In the genomic region with DNA sequence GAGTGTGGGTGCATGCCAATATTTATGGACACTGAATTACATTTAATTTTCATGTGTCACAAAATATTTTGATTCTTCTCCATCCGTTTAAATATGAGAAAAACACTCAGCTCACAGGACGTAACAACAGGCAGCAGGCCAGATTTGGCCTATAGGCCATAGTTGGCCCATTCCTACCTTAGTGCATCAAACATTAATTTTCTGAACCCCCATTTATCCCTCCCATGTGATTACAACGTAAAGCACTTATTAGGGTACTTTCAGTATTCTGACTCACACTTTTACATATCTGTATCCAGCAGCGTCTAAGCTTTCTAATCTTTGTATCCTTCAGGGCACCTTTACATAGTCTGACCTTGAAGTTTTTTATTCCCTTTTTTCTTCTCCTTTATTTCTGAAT, we compare ENCODE assay signal across 11 cellular contexts. TPM values are rescaled to one million over a fixed set of nuclear protein-coding genes. Genes with fewer than 3 reads are reported as not detected.
A peak's percentile ranks its signal among the peaks of the same experiment; 100 is the strongest.
DNase-seq lines count a peak whose midpoint lies in the region; ATAC-seq, FAIRE-seq and TF ChIP-seq lines count a peak whose summit lies in the region.
"Had no signal": no experiment of that assay in that cellular context is flagged by ENCODE, and none has a peak within 500 bp of the region (broad histone marks: within the 10 kb centered on the region; RNA-seq: fewer than 3 reads in every experiment).

No MANE protein-coding gene starts in this region.

- TF ChIP-seq EP300 in A549 (IDR thresholded peaks at IDR 0.05) (no peak), K562 (IDR thresholded peaks at IDR 0.05; ENCODE audit: low read length) (no peak)

- FAIRE-seq in A549 (lab: Jason Lieb, UNC) (no peak), K562 (lab: Jason Lieb, UNC) (no peak)

- DNase-seq in A549 (ENCODE audit: low read depth in 1 of 2, low spot score in 1 of 2), result no peak
- DNase-seq in GM23338 (ENCODE audit: low spot score), result no peak
- DNase-seq in K562 (ENCODE audit: extremely low read depth in 1 of 4, low spot score in 3 of 4), result no peak
- DNase-seq in natural killer cell, result no peak
- no peak for DNase-seq in NCI-H1436 (lab: John Stamatoyannopoulos, UW)
- DNase-seq in SW 1271 (lab: John Stamatoyannopoulos, UW), result no peak
- no peak for DNase-seq in HK-2 (ENCODE audit: unreplicated experiment)
- no peak for DNase-seq in ureter (ENCODE audit: low spot score)
- DNase-seq: foreskin keratinocyte had no signal

- TF ChIP-seq POLR2A in A549 (IDR thresholded peaks at IDR 0.05; ENCODE audit: low read length) (no peak), K562 (conservative IDR thresholded peaks at IDR 0.05) (no peak)

- H3K9me3 ChIP-seq in A549, result no peaks in the 10 kb centered on the region
- no peaks in the 10 kb centered on the region for H3K9me3 ChIP-seq in K562 (replicated peaks; ENCODE audit: control insufficient read depth, insufficient read depth, low read depth, low read length)

- H3K27me3 ChIP-seq in GM23338 (ENCODE audit: insufficient read depth) (no peaks in the 10 kb centered on the region), K562 (ENCODE audit: control insufficient read depth in 2 of 2, insufficient read depth in 2 of 2, low read length in 2 of 2) (no peaks in the 10 kb centered on the region)
- H3K27me3 ChIP-seq: foreskin keratinocyte had no signal

- H3K27ac Mint-ChIP-seq in GM23338, result peak overlapping the region; percentile 26
- peak overlapping the region; percentile 89 to 96 for H3K27ac Mint-ChIP-seq in natural killer cell

- H3K9ac ChIP-seq in K562 (ENCODE audit: insufficient read depth in 1 of 2, low read depth in 2 of 2, low read length in 2 of 2), result no peak overlapping the region

- peaks cover 44% of the 10 kb centered on the region for H3K36me3 ChIP-seq in GM23338 (ENCODE audit: insufficient read depth)
- H3K36me3 ChIP-seq in K562 (ENCODE audit: control insufficient read depth, insufficient read depth, low read length), result peaks cover 72% of the 10 kb centered on the region

- H3K4me1 Mint-ChIP-seq in GM23338 (peaks cover 21% of the 10 kb centered on the region), natural killer cell (peaks cover 48 to 61% of the 10 kb centered on the region in 2 donors)

- H4K20me1 ChIP-seq in GM23338 (replicated peaks; ENCODE audit: insufficient read depth) (peaks cover 42% of the 10 kb centered on the region), K562 (replicated peaks; ENCODE audit: control insufficient read depth, insufficient read depth, low read length) (peaks cover 35% of the 10 kb centered on the region)

- BruUV-seq in K562 (replicated peaks; lab: Mats Ljungman, UMichigan), result TSS peak; percentile 13

- peaks cover 13% of the 10 kb centered on the region for H3K9me1 ChIP-seq in K562 (ENCODE audit: control insufficient read depth, insufficient read depth, low read length)

- no peak overlapping the region for H3K27ac ChIP-seq in A549
- peak overlapping the region; percentile 51; the same call in 1 of the 2 replicates for H3K27ac ChIP-seq in GM23338 (ENCODE audit: low read depth)
- H3K27ac ChIP-seq in K562 (ENCODE audit: extremely low read depth, low read depth, low read length), result no peak overlapping the region
- H3K27ac ChIP-seq: foreskin keratinocyte had no signal

- peaks cover 33% of the 10 kb centered on the region for H3F3A ChIP-seq in GM23338 (replicated peaks; ENCODE audit: low read depth)

- no peaks in the 10 kb centered on the region for H3K9me2 ChIP-seq in GM23338 (ENCODE audit: insufficient read depth)

- H3K4me1 ChIP-seq in A549 (peaks cover 5% of the 10 kb centered on the region; the same call in 1 of the 3 replicates), GM23338 (ENCODE audit: insufficient read depth) (peaks cover 16% of the 10 kb centered on the region), K562 (replicated peaks in 1 of 2; ENCODE audit: control insufficient read depth in 2 of 2, insufficient read depth in 2 of 2, low read length in 2 of 2) (peaks cover 21 to 24% of the 10 kb centered on the region in 2 experiments)

- WGBS in A549 (ENCODE audit: missing lambda C conversion rate), result 87% methylated on average over 4 of the region's 4 CpGs
- 58% methylated on average over 4 of the region's 4 CpGs for WGBS in K562 (ENCODE audit: insufficient coverage, low coverage, missing lambda C conversion rate)

- H3K9me3 Mint-ChIP-seq in GM23338 (no peaks in the 10 kb centered on the region), natural killer cell (no peaks in the 10 kb centered on the region)

- H3K79me2 ChIP-seq in GM23338 (replicated peaks; ENCODE audit: insufficient read depth) (peaks cover 52% of the 10 kb centered on the region), K562 (ENCODE audit: control insufficient read depth, insufficient read depth, low read length) (peaks cover 55% of the 10 kb centered on the region)

- TF ChIP-seq CTCF in A549 (IDR thresholded peaks at IDR 0.05), result no peak
- TF ChIP-seq CTCF in GM23338 (conservative IDR thresholded peaks at IDR 0.05; ENCODE audit: low read depth in 2 of 2), result no peak
- TF ChIP-seq CTCF in K562 (IDR thresholded peaks at IDR 0.05 in 2 of 3, conservative IDR thresholded peaks at IDR 0.05 in 1 of 3; ENCODE audit: insufficient read depth in 2 of 3, low read depth in 1 of 3, low read length in 3 of 3), result no peak
- TF ChIP-seq CTCF in natural killer cell (IDR thresholded peaks at IDR 0.05), result no peak

- in situ Hi-C loops in K562 (cut with MboI), result no loop called here

- H3K36me3 Mint-ChIP-seq in GM23338 (ENCODE audit: low read depth), result peaks cover 52% of the 10 kb centered on the region
- peaks cover 6% of the 10 kb centered on the region for H3K36me3 Mint-ChIP-seq in natural killer cell

- H3K4me3 Mint-ChIP-seq in GM23338 (peak overlapping the region; percentile 52; the same call in 2 of the 3 replicates), natural killer cell (peak overlapping the region; percentile 87)

- H3K27me3 Mint-ChIP-seq in GM23338 (ENCODE audit: insufficient read depth, low read depth, poor library complexity) (peaks cover 23% of the 10 kb centered on the region), natural killer cell (ENCODE audit: low read depth in 2 of 2) (no peaks in the 10 kb centered on the region)

- intact Hi-C loops in K562 (cut with micrococcal nuclease), result no loop called here
- intact Hi-C loops in natural killer cell (cut with micrococcal nuclease), result no loop called here

- POLR2A ChIA-PET in A549 (lab: Yijun Ruan, JAX) (no interaction called here), K562 (lab: Yijun Ruan, JAX) (interaction anchor here (2.5 kb wide), 1 partner anchor 9 kb away, joined by 12 read pairs; no protein-coding TSS in a partner anchor)

- H3K4me3 ChIP-seq in A549 (no peak overlapping the region), GM23338 (peak overlapping the region; percentile 37), K562 (no peak overlapping the region)

- CTCF ChIA-PET in A549 (lab: Yijun Ruan, JAX) (interaction anchor here (1.0 kb wide), 1 partner anchor 9 kb away, joined by 3 read pairs; no protein-coding TSS in a partner anchor), K562 (lab: Yijun Ruan, JAX; ENCODE audit: low intra/inter-chr PET ratio) (no interaction called here)

- TF ChIP-seq RAD21 in A549 (conservative IDR thresholded peaks at IDR 0.05 in 1 of 2, IDR thresholded peaks at IDR 0.05 in 1 of 2), result no peak
- no peak for TF ChIP-seq RAD21 in K562 (CRISPR knock-in tag; conservative IDR thresholded peaks at IDR 0.05 in 1 of 2, IDR thresholded peaks at IDR 0.05 in 1 of 2)

- H3K4me2 ChIP-seq in A549 (no peak overlapping the region), GM23338 (peak overlapping the region; percentile 70), K562 (ENCODE audit: insufficient read depth, low read length) (no peak overlapping the region)

- H2AFZ ChIP-seq in GM23338, result no peak overlapping the region
- no peak overlapping the region for H2AFZ ChIP-seq in K562 (ENCODE audit: low read depth, low read length)

- no peak for ATAC-seq in A549
- no peak for ATAC-seq in GM23338
- ATAC-seq in K562, result no peak
- no peak for ATAC-seq in natural killer cell
- ATAC-seq: foreskin keratinocyte, HCT116 had no signal

RNA-seq across cellular contexts. Expression of gene IDI1, which starts 4.0 kb away (rescaled TPM):
- 38.2 and 55.8 TPM in 2 replicates for polyA plus RNA-seq in A549 (2011; rRNA removed)
- 20.4 and 20.7 TPM in 2 replicates for polyA plus RNA-seq in A549 (2012; cell fraction: cytosol; rRNA removed)
- 14.8 and 25.5 TPM in 2 replicates for polyA plus RNA-seq in A549 (2012; cell fraction: nucleus; rRNA removed)
- 42.4 to 65.0 TPM (median 57.1 TPM) in 3 replicates for polyA plus RNA-seq in A549 (2017; fragmentation: RNase III; extraction: RNeasy Plus Mini Kit Qiagen cat#74134 plus additional on column Dnase treatment)
- polyA minus RNA-seq in A549 (2011; rRNA and poly(A)+ RNA removed), result 14.8 and 15.1 TPM in 2 replicates
- total RNA-seq in GM23338 (2014; rRNA removed; shearing (Covaris generic)), result 147 and 154 TPM in 2 replicates
- polyA plus RNA-seq in GM23338 (2016; fragmentation: Nextera tagmentation; extraction: Ambion mirVana), result 99.0 and 119 TPM in 2 replicates
- 102 and 230 TPM in 2 replicates for total RNA-seq in K562 (2011; cell fraction: chromatin; rRNA removed; ENCODE audit: low replicate concordance)
- total RNA-seq in K562 (2011; cell fraction: nucleolus; rRNA removed), result 57.5 and 77.1 TPM in 2 replicates
- 107 and 128 TPM in 2 replicates for total RNA-seq in K562 (2011; cell fraction: nucleoplasm; rRNA removed)
- 75.0 and 75.7 TPM in 2 replicates for total RNA-seq in K562 (2014; rRNA removed)
- total RNA-seq in K562 (2014; rRNA removed; fragmentation: Illumina TruSeq; extraction: Trizol), result 143 and 163 TPM in 2 replicates
- 78.5 and 87.8 TPM in 2 replicates for total RNA-seq in K562 (2015; rRNA removed; fragmentation: Illumina TruSeq; extraction: Trizol)
- 70.0 and 75.6 TPM in 2 replicates for total RNA-seq in K562 (2021)
- polyA plus RNA-seq in K562 (2011; rRNA removed), result 225 and 265 TPM in 2 replicates
- 36.9 and 111 TPM in 2 replicates for polyA plus RNA-seq in K562 (2011; cell fraction: cytosol; rRNA removed)
- polyA plus RNA-seq in K562 (2011; cell fraction: nucleus; rRNA removed), result 76.3 and 126 TPM in 2 replicates
- 63.7 and 110 TPM in 2 replicates for polyA plus RNA-seq in K562 (2012)
- 95.6 and 119 TPM in 2 replicates for polyA plus RNA-seq in K562 (2014; fragmentation: Illumina TruSeq; extraction: Trizol)
- polyA plus RNA-seq in K562 (2014; fragmentation: Nextera tagmentation; extraction: Ambion mirVana), result 100 to 1,000 TPM; 167 to 189 TPM
- polyA plus RNA-seq in K562 (2014; rRNA removed), result 114 and 118 TPM in 2 replicates
- 133 and 155 TPM in 2 replicates for polyA minus RNA-seq in K562 (2011; rRNA and poly(A)+ RNA removed)
- polyA minus RNA-seq in K562 (2011; cell fraction: cytosol; rRNA and poly(A)+ RNA removed), result 33.5 and 42.6 TPM in 2 replicates
- polyA minus RNA-seq in K562 (2011; cell fraction: nucleus; rRNA and poly(A)+ RNA removed), result 26.9 and 57.5 TPM in 2 replicates
- total RNA-seq in natural killer cell, result 100 to 1,000 TPM; 156 to 229 (median 163) TPM
- total RNA-seq in ureter, result 36.2 TPM

RNA-seq across cellular contexts. Expression of gene WDR37, which starts 11.2 kb away (rescaled TPM):
- polyA plus RNA-seq in A549 (2011; rRNA removed), result 7.1 and 7.3 TPM in 2 replicates
- 5.0 and 5.4 TPM in 2 replicates for polyA plus RNA-seq in A549 (2012; cell fraction: cytosol; rRNA removed)
- 11.0 and 12.9 TPM in 2 replicates for polyA plus RNA-seq in A549 (2012; cell fraction: nucleus; rRNA removed)
- polyA plus RNA-seq in A549 (2017; fragmentation: RNase III; extraction: RNeasy Plus Mini Kit Qiagen cat#74134 plus additional on column Dnase treatment), result 5.6 to 6.2 TPM (median 5.9 TPM) in 3 replicates
- 18.1 and 20.0 TPM in 2 replicates for polyA minus RNA-seq in A549 (2011; rRNA and poly(A)+ RNA removed)
- 9.7 and 10.2 TPM in 2 replicates for total RNA-seq in GM23338 (2014; rRNA removed; shearing (Covaris generic))
- 6.0 TPM in 2 replicates for polyA plus RNA-seq in GM23338 (2016; fragmentation: Nextera tagmentation; extraction: Ambion mirVana)
- 35.9 and 54.0 TPM in 2 replicates for total RNA-seq in K562 (2011; cell fraction: chromatin; rRNA removed; ENCODE audit: low replicate concordance)
- total RNA-seq in K562 (2011; cell fraction: nucleolus; rRNA removed), result 20.7 and 22.1 TPM in 2 replicates
- 24.8 and 29.8 TPM in 2 replicates for total RNA-seq in K562 (2011; cell fraction: nucleoplasm; rRNA removed)
- 6.7 and 7.8 TPM in 2 replicates for total RNA-seq in K562 (2014; rRNA removed)
- 5.6 and 5.9 TPM in 2 replicates for total RNA-seq in K562 (2014; rRNA removed; fragmentation: Illumina TruSeq; extraction: Trizol)
- 7.2 and 7.5 TPM in 2 replicates for total RNA-seq in K562 (2015; rRNA removed; fragmentation: Illumina TruSeq; extraction: Trizol)
- total RNA-seq in K562 (2021), result 10.0 and 11.1 TPM in 2 replicates
- polyA plus RNA-seq in K562 (2011; rRNA removed), result 11.6 and 15.6 TPM in 2 replicates
- 11.0 and 14.5 TPM in 2 replicates for polyA plus RNA-seq in K562 (2011; cell fraction: cytosol; rRNA removed)
- polyA plus RNA-seq in K562 (2011; cell fraction: nucleus; rRNA removed), result 34.2 and 36.8 TPM in 2 replicates
- 7.4 and 8.7 TPM in 2 replicates for polyA plus RNA-seq in K562 (2012)
- polyA plus RNA-seq in K562 (2014; fragmentation: Illumina TruSeq; extraction: Trizol), result 6.7 and 6.9 TPM in 2 replicates
- 1 to 10 TPM; 2.3 TPM for polyA plus RNA-seq in K562 (2014; fragmentation: Nextera tagmentation; extraction: Ambion mirVana)
- polyA plus RNA-seq in K562 (2014; rRNA removed), result 5.5 and 7.1 TPM in 2 replicates
- polyA minus RNA-seq in K562 (2011; rRNA and poly(A)+ RNA removed), result 20.9 and 21.6 TPM in 2 replicates
- 10.9 and 15.2 TPM in 2 replicates for polyA minus RNA-seq in K562 (2011; cell fraction: cytosol; rRNA and poly(A)+ RNA removed)
- 12.8 and 19.8 TPM in 2 replicates for polyA minus RNA-seq in K562 (2011; cell fraction: nucleus; rRNA and poly(A)+ RNA removed)
- total RNA-seq in natural killer cell, result 10 to 100 TPM; 56.3 to 59.6 (median 57.6) TPM
- total RNA-seq in ureter, result 24.1 TPM

RNA-seq across cellular contexts. Expression of gene IDI2, which starts 19.3 kb away (rescaled TPM):
- polyA plus RNA-seq in A549 (2011; rRNA removed), result not detected in 2 replicates
- not detected in 2 replicates for polyA plus RNA-seq in A549 (2012; cell fraction: cytosol; rRNA removed)
- polyA plus RNA-seq in A549 (2012; cell fraction: nucleus; rRNA removed), result not detected in 2 replicates
- not detected in 3 replicates for polyA plus RNA-seq in A549 (2017; fragmentation: RNase III; extraction: RNeasy Plus Mini Kit Qiagen cat#74134 plus additional on column Dnase treatment)
- polyA minus RNA-seq in A549 (2011; rRNA and poly(A)+ RNA removed), result not detected in 2 replicates
- not detected in 2 replicates for total RNA-seq in GM23338 (2014; rRNA removed; shearing (Covaris generic))
- polyA plus RNA-seq in GM23338 (2016; fragmentation: Nextera tagmentation; extraction: Ambion mirVana), result not detected in 2 replicates
- not detected in 2 replicates for total RNA-seq in K562 (2011; cell fraction: chromatin; rRNA removed; ENCODE audit: low replicate concordance)
- not detected in 2 replicates for total RNA-seq in K562 (2011; cell fraction: nucleolus; rRNA removed)
- total RNA-seq in K562 (2011; cell fraction: nucleoplasm; rRNA removed), result not detected in 2 replicates
- total RNA-seq in K562 (2014; rRNA removed), result not detected in 2 replicates
- not detected in 2 replicates for total RNA-seq in K562 (2014; rRNA removed; fragmentation: Illumina TruSeq; extraction: Trizol)
- total RNA-seq in K562 (2015; rRNA removed; fragmentation: Illumina TruSeq; extraction: Trizol), result not detected in 2 replicates
- not detected in 2 replicates for total RNA-seq in K562 (2021)
- not detected in 2 replicates for polyA plus RNA-seq in K562 (2011; rRNA removed)
- 0.04 and 0.10 TPM in 2 replicates for polyA plus RNA-seq in K562 (2011; cell fraction: cytosol; rRNA removed)
- polyA plus RNA-seq in K562 (2011; cell fraction: nucleus; rRNA removed), result not detected in 2 replicates
- polyA plus RNA-seq in K562 (2012), result not detected in 2 replicates
- not detected in 2 replicates for polyA plus RNA-seq in K562 (2014; fragmentation: Illumina TruSeq; extraction: Trizol)
- not detected for polyA plus RNA-seq in K562 (2014; fragmentation: Nextera tagmentation; extraction: Ambion mirVana)
- not detected in 2 replicates for polyA plus RNA-seq in K562 (2014; rRNA removed)
- not detected in 2 replicates for polyA minus RNA-seq in K562 (2011; rRNA and poly(A)+ RNA removed)
- polyA minus RNA-seq in K562 (2011; cell fraction: cytosol; rRNA and poly(A)+ RNA removed), result not detected in 2 replicates
- polyA minus RNA-seq in K562 (2011; cell fraction: nucleus; rRNA and poly(A)+ RNA removed), result not detected in 2 replicates
- total RNA-seq in natural killer cell, result not detected
- total RNA-seq in ureter, result not detected
- total RNA-seq: foreskin keratinocyte, myocyte had no signal
- polyA plus RNA-seq: foreskin keratinocyte had no signal

RNA-seq across cellular contexts. Expression of gene GTPBP4, which starts 56.7 kb away (rescaled TPM):
- polyA plus RNA-seq in A549 (2011; rRNA removed) (60.7 and 104 TPM in 2 replicates), A549 (2017; fragmentation: RNase III; extraction: RNeasy Plus Mini Kit Qiagen cat#74134 plus additional on column Dnase treatment) (67.8 to 79.5 TPM (median 75.2 TPM) in 3 replicates), GM23338 (2016; fragmentation: Nextera tagmentation; extraction: Ambion mirVana) (51.2 and 62.6 TPM in 2 replicates), K562 (2011; rRNA removed) (63.2 and 79.0 TPM in 2 replicates), K562 (2014; fragmentation: Illumina TruSeq; extraction: Trizol) (102 and 118 TPM in 2 replicates), K562 (2014; fragmentation: Nextera tagmentation; extraction: Ambion mirVana) (100 to 1,000 TPM in 1 of 2 experiments, 10 to 100 TPM in 1; 88.2 to 128 TPM), K562 (2014; rRNA removed) (135 TPM in 2 replicates)
- polyA plus RNA-seq in A549 (2012; cell fraction: cytosol; rRNA removed), result 28.3 and 43.8 TPM in 2 replicates
- polyA plus RNA-seq in A549 (2012; cell fraction: nucleus; rRNA removed), result 41.6 and 66.0 TPM in 2 replicates
- 60.5 and 73.4 TPM in 2 replicates for polyA minus RNA-seq in A549 (2011; rRNA and poly(A)+ RNA removed)
- 48.7 and 56.5 TPM in 2 replicates for total RNA-seq in GM23338 (2014; rRNA removed; shearing (Covaris generic))
- total RNA-seq in K562 (2011; cell fraction: chromatin; rRNA removed; ENCODE audit: low replicate concordance), result 152 and 161 TPM in 2 replicates
- total RNA-seq in K562 (2011; cell fraction: nucleolus; rRNA removed), result 89.4 and 92.6 TPM in 2 replicates
- total RNA-seq in K562 (2011; cell fraction: nucleoplasm; rRNA removed), result 101 and 119 TPM in 2 replicates
- total RNA-seq in K562 (2014; rRNA removed) (139 and 155 TPM in 2 replicates), K562 (2014; rRNA removed; fragmentation: Illumina TruSeq; extraction: Trizol) (147 and 176 TPM in 2 replicates), K562 (2015; rRNA removed; fragmentation: Illumina TruSeq; extraction: Trizol) (119 and 121 TPM in 2 replicates), K562 (2021) (113 and 128 TPM in 2 replicates), natural killer cell (10 to 100 TPM; 53.9 to 99.6 (median 72.5) TPM), ureter (53.5 TPM)
- 23.3 and 31.7 TPM in 2 replicates for polyA plus RNA-seq in K562 (2011; cell fraction: cytosol; rRNA removed)
- 66.4 and 72.5 TPM in 2 replicates for polyA plus RNA-seq in K562 (2011; cell fraction: nucleus; rRNA removed)
- 54.3 and 75.5 TPM in 2 replicates for polyA plus RNA-seq in K562 (2012)
- 51.2 and 60.2 TPM in 2 replicates for polyA minus RNA-seq in K562 (2011; rRNA and poly(A)+ RNA removed)
- 24.7 and 30.6 TPM in 2 replicates for polyA minus RNA-seq in K562 (2011; cell fraction: cytosol; rRNA and poly(A)+ RNA removed)
- 42.3 and 61.3 TPM in 2 replicates for polyA minus RNA-seq in K562 (2011; cell fraction: nucleus; rRNA and poly(A)+ RNA removed)
